In the genomic region with DNA sequence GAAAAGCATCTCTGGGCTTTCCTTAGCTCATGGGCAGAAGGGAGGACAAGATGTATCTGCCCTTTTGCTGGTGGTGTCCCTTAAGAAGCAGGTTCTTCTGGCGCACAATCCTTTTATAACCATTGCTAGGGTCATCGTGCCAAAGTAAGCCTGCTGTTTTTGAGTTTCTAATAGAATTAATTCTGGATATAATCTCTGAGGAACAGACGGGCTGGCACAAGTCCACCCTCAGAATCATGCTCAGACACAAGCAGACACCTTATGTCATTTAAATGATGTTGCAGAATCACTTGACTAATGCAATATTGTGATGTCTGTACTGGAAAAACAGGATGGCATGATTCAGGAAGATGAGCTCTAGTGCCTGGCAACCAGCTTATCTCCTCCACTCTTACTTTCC, we compare ENCODE assay signal across 22 cellular contexts. TPM values are rescaled to one million over a fixed set of nuclear protein-coding genes. Genes with fewer than 3 reads are reported as not detected.
DNase-seq lines count a peak whose midpoint lies in the region; ATAC-seq and TF ChIP-seq lines count a peak whose summit lies in the region.
"Had no signal": no experiment of that assay in that cellular context is flagged by ENCODE, and none has a peak within 500 bp of the region (broad histone marks: within the 10 kb centered on the region; RNA-seq: fewer than 3 reads in every experiment).

No MANE protein-coding gene starts in this region.

- no peaks in the 10 kb centered on the region for H3K9me3 ChIP-seq in SK-N-SH
- H3K9me3 ChIP-seq in testis: no peaks in the 10 kb centered on the region
- H3K9me3 ChIP-seq: ascending aorta, tibial artery had no signal

- H3F3A ChIP-seq in SK-N-SH (replicated peaks; ENCODE audit: insufficient read depth): no peaks in the 10 kb centered on the region

- TF ChIP-seq EP300 in SK-N-SH (IDR thresholded peaks at IDR 0.05; ENCODE audit: borderline replicate concordance in 1 of 2, low read depth in 1 of 2, low read length in 1 of 2): peak in 1 of 2 experiments; percentile 90; a peak in 2 of 4 replicates

- TF ChIP-seq POLR2A in testis (IDR thresholded peaks at IDR 0.05): no peak

- no peaks in the 10 kb centered on the region for H3K9me3 Mint-ChIP-seq in activated CD4-positive, alpha-beta memory T cell treated with anti-CD3 and anti-CD28 coated beads for 36 hours
- H3K9me3 Mint-ChIP-seq: activated naive CD4-positive, alpha-beta T cell treated with anti-CD3 and anti-CD28 coated beads, Interleukin-2, amount 10 ng/mL, durations not matched to agents 7 days and 5 days; activated T-cell treated with anti-CD3 and anti-CD28 coated beads, Interleukin-2, amount 50 U/mL, for 4 hours; T-helper 1 cell treated with Interleukin-12 subunit alpha and Interleukin-12 subunit beta and Interleukin-4 antibody, amounts not matched to agents 30 μg/mL and 1 μg/mL, for 36 hours had no signal

- H3K27me3 Mint-ChIP-seq in activated CD4-positive, alpha-beta memory T cell treated with anti-CD3 and anti-CD28 coated beads for 36 hours: peaks cover 19% of the 10 kb centered on the region

- H3K4me2 ChIP-seq in SK-N-SH: no peak overlapping the region

- TF ChIP-seq RAD21 in SK-N-SH (IDR thresholded peaks at IDR 0.05; ENCODE audit: low read length): peak; percentile 29; the same call in 1 of the 2 replicates

- peak; percentile 67 for ATAC-seq in esophagus mucosa
- ATAC-seq: activated CD8-positive, alpha-beta T cell treated with anti-CD3 and anti-CD28 coated beads, Interleukin-2, amount 10 ng/mL, durations not matched to agents 7 days and 5 days; activated T-cell treated with anti-CD3 and anti-CD28 coated beads, Interleukin-2, amount 50 U/mL, for 4 hours; HCT116; left lobe of liver had no signal

- H3K4me3 ChIP-seq in SK-N-SH (ENCODE audit: low read depth in 2 of 2, low read length in 1 of 2): no peak overlapping the region
- H3K4me3 ChIP-seq in testis: no peak overlapping the region
- H3K4me3 ChIP-seq: ascending aorta, tibial artery had no signal

- no peaks in the 10 kb centered on the region for H3K9me2 ChIP-seq in SK-N-SH

- H3K27ac Mint-ChIP-seq in activated CD4-positive, alpha-beta memory T cell treated with anti-CD3 and anti-CD28 coated beads for 36 hours: no peak overlapping the region
- H3K27ac Mint-ChIP-seq: activated CD8-positive, alpha-beta T cell treated with anti-CD3 and anti-CD28 coated beads, Interleukin-2, amount 10 ng/mL, durations not matched to agents 7 days and 5 days; activated naive CD4-positive, alpha-beta T cell treated with anti-CD3 and anti-CD28 coated beads, Interleukin-2, amount 10 ng/mL, durations not matched to agents 7 days and 5 days; T-helper 1 cell treated with Interleukin-12 subunit alpha and Interleukin-12 subunit beta and Interleukin-4 antibody, amounts not matched to agents 30 μg/mL and 1 μg/mL, for 36 hours had no signal

- POLR2A ChIA-PET in SK-N-SH (lab: Yijun Ruan, JAX): interaction anchor here (1.0 to 1.9 kb wide), 2 partner anchors 10 to 19 kb away, joined by 4 to 8 read pairs; partner anchors contain the start of gene MMD
- POLR2A ChIA-PET in activated CD4-positive, alpha-beta memory T cell treated with anti-CD3 and anti-CD28 coated beads for 36 hours (lab: Charles Lee): no interaction called here

- H3K27ac ChIP-seq in SK-N-SH (ENCODE audit: low read depth in 2 of 2, low read length in 1 of 2): peak overlapping the region in 1 of 2 experiments; percentile 94; a peak in 2 of 4 replicates
- peak overlapping the region; percentile 48 to 50 for H3K27ac ChIP-seq in testis
- H3K27ac ChIP-seq: ascending aorta, tibial artery had no signal

- no peak for TF ChIP-seq CTCF in SK-N-SH (IDR thresholded peaks at IDR 0.05)
- no peak for TF ChIP-seq CTCF in testis (IDR thresholded peaks at IDR 0.05)

- 36% methylated on average over 3 of the region's 3 CpGs for WGBS in SK-N-SH (ENCODE audit: low lambda C conversion rate)
- 47 to 65% methylated on average over 3 of the region's 3 CpGs for WGBS in testis, 2 donors

- peak; percentile 88 for DNase-seq in NCI-H1694 (lab: John Stamatoyannopoulos, UW)
- DNase-seq in SK-N-SH: peak; percentile 65
- DNase-seq in testis: no peak
- no peak for DNase-seq in HuH-7.5 (ENCODE audit: low spot score)
- DNase-seq in activated CD4-positive, alpha-beta memory T cell treated with anti-CD3 and anti-CD28 coated beads for 36 hours: no peak
- DNase-seq in T-helper 1 cell: no peak
- DNase-seq: activated CD4-positive, CD25-positive, alpha-beta regulatory T cell; activated CD8-positive, alpha-beta T cell treated with anti-CD3 and anti-CD28 coated beads, Interleukin-2, amount 10 ng/mL, durations not matched to agents 7 days and 5 days; activated naive CD4-positive, alpha-beta T cell treated with anti-CD3 and anti-CD28 coated beads, Interleukin-2, amount 10 ng/mL, durations not matched to agents 7 days and 5 days; activated T-cell treated with anti-CD3 and anti-CD28 coated beads, Interleukin-2, amount 50 U/mL, for 4 hours; cerebellar nuclear complex; glutamatergic neuron; PC-3; SIG-M5; stimulated activated naive CD4-positive, alpha-beta T cell; tibial artery had no signal

- H4K20me1 ChIP-seq in SK-N-SH (ENCODE audit: insufficient read depth): no peaks in the 10 kb centered on the region

- H3K4me1 ChIP-seq in SK-N-SH (ENCODE audit: control insufficient read depth in 1 of 2, insufficient read depth in 2 of 2, low read depth in 1 of 2, low read length in 1 of 2) (peaks cover 3 to 46% of the 10 kb centered on the region in 2 experiments; a peak in 3 of 4 replicates), testis (peaks cover 38% of the 10 kb centered on the region)
- H3K4me1 ChIP-seq: ascending aorta, tibial artery had no signal

- H3K9ac ChIP-seq in SK-N-SH: no peak overlapping the region

- no peaks in the 10 kb centered on the region for H3K27me3 ChIP-seq in SK-N-SH (ENCODE audit: insufficient read depth)
- no peaks in the 10 kb centered on the region for H3K27me3 ChIP-seq in testis
- H3K27me3 ChIP-seq: ascending aorta, tibial artery had no signal

- intact Hi-C loops in testis (cut with DNase I; ENCODE audit: low total_unique reads): no loop called here
- intact Hi-C loops in activated CD4-positive, alpha-beta memory T cell treated with anti-CD3 and anti-CD28 coated beads for 36 hours (cut with micrococcal nuclease): no loop called here

- CTCF ChIA-PET in SK-N-SH (lab: Yijun Ruan, JAX): interaction anchor here (1.1 to 3.5 kb wide), 6 partner anchors 19 to 447 kb away, joined by 3 to 12 read pairs (median 6); partner anchors contain the start of gene MMD
- CTCF ChIA-PET in activated CD4-positive, alpha-beta memory T cell treated with anti-CD3 and anti-CD28 coated beads for 36 hours (lab: Charles Lee): no interaction called here

- H3K4me1 Mint-ChIP-seq in activated CD4-positive, alpha-beta memory T cell treated with anti-CD3 and anti-CD28 coated beads for 36 hours (ENCODE audit: low read depth): peaks cover 16% of the 10 kb centered on the region

- no peaks in the 10 kb centered on the region for H3K79me2 ChIP-seq in SK-N-SH (ENCODE audit: insufficient read depth)

- H2AFZ ChIP-seq in SK-N-SH (ENCODE audit: low read depth): no peak overlapping the region

- H3K36me3 ChIP-seq in SK-N-SH (replicated peaks in 1 of 2; ENCODE audit: control insufficient read depth in 1 of 2, insufficient read depth in 2 of 2, low read length in 1 of 2) (no peaks in the 10 kb centered on the region), testis (ENCODE audit: low read depth, missing control alignments) (no peaks in the 10 kb centered on the region)
- H3K36me3 ChIP-seq: ascending aorta, tibial artery had no signal

- H3K4me3 Mint-ChIP-seq in activated CD4-positive, alpha-beta memory T cell treated with anti-CD3 and anti-CD28 coated beads for 36 hours: no peak overlapping the region
- H3K4me3 Mint-ChIP-seq: activated CD8-positive, alpha-beta T cell treated with anti-CD3 and anti-CD28 coated beads, Interleukin-2, amount 10 ng/mL, durations not matched to agents 7 days and 5 days; activated naive CD4-positive, alpha-beta T cell treated with anti-CD3 and anti-CD28 coated beads, Interleukin-2, amount 10 ng/mL, durations not matched to agents 7 days and 5 days; activated T-cell treated with anti-CD3 and anti-CD28 coated beads, Interleukin-2, amount 50 U/mL, for 4 hours; neural crest cell; T-helper 1 cell treated with Interleukin-12 subunit alpha and Interleukin-12 subunit beta and Interleukin-4 antibody, amounts not matched to agents 30 μg/mL and 1 μg/mL, for 36 hours had no signal

- H3K36me3 Mint-ChIP-seq in activated CD4-positive, alpha-beta memory T cell treated with anti-CD3 and anti-CD28 coated beads for 36 hours: no peaks in the 10 kb centered on the region
- H3K36me3 Mint-ChIP-seq: activated naive CD4-positive, alpha-beta T cell treated with anti-CD3 and anti-CD28 coated beads, Interleukin-2, amount 10 ng/mL, durations not matched to agents 7 days and 5 days had no signal

TF ChIP-seq in SK-N-SH, 30 proteins besides CTCF, POLR2A, EP300 and RAD21 (continues in another document):
- TF ChIP-seq GABPA (IDR thresholded peaks at IDR 0.05; ENCODE audit: low read depth) (no peak), CHD2 (IDR thresholded peaks at IDR 0.05; ENCODE audit: low read length, partially characterized antibody) (peak; percentile 83), TEAD4 (IDR thresholded peaks at IDR 0.05; ENCODE audit: borderline replicate concordance, insufficient read depth) (no peak), PBX3 (IDR thresholded peaks at IDR 0.05) (no peak)
- TF ChIP-seq, protein P1, sequence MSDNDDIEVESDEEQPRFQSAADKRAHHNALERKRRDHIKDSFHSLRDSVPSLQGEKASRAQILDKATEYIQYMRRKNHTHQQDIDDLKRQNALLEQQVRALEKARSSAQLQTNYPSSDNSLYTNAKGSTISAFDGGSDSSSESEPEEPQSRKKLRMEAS (IDR thresholded peaks at IDR 0.05; ENCODE audit: low read depth): no peak

RNA-seq across cellular contexts. Expression of gene MMD, which starts 18.8 kb away (rescaled TPM):
- polyA plus RNA-seq in SK-N-SH (2012; rRNA removed) (10.9 and 11.7 TPM in 2 replicates), testis (ENCODE audit: insufficient read depth, low read depth, low replicate concordance) (38.3 TPM)
- 17.6 and 17.7 TPM in 2 replicates for polyA plus RNA-seq in SK-N-SH (2012; cell fraction: cytosol; rRNA removed)
- polyA plus RNA-seq in SK-N-SH (2012; cell fraction: nucleus; rRNA removed): 2.7 and 5.0 TPM in 2 replicates
- total RNA-seq in esophagus mucosa (2.1 TPM), testis (10 to 100 TPM; 53.7 to 73.1 TPM)
- total RNA-seq in activated CD4-positive, alpha-beta memory T cell treated with anti-CD3 and anti-CD28 coated beads for 36 hours: 10 to 100 TPM; 22.1 to 24.2 TPM

Comparison
In these comparisons a context has a peak if more than half of its experiments do, and no peak if none do; other contexts are left out.
1. DNase-seq: peak in NCI-H1694 (single experiment) and SK-N-SH (single experiment); none in testis (single experiment), HuH-7.5 (single experiment), activated CD4-positive, alpha-beta memory T cell treated with anti-CD3 and anti-CD28 coated beads for 36 hours (single experiment) and T-helper 1 cell (0 of 5).